18 cellular contexts compared by ENCODE assay signal in genomic region chr1:97384294-97384952, GRCh38.
DNase-seq lines count a peak whose midpoint lies in the region; ATAC-seq and TF ChIP-seq lines count a peak whose summit lies in the region.
"Had no signal": no experiment of that assay in that cellular context is flagged by ENCODE, and none has a peak within 500 bp of the region (broad histone marks: within the 10 kb centered on the region; RNA-seq: fewer than 3 reads in every experiment).

No MANE protein-coding gene starts in this region.

- H3K9ac ChIP-seq in adipocyte (ENCODE audit: low read length): no peak overlapping the region

- H3K27me3 Mint-ChIP-seq in activated naive CD8-positive, alpha-beta T cell treated with anti-CD3 and anti-CD28 coated beads, Interleukin-2, amount 50 U/mL, for 24 hours: no peaks in the 10 kb centered on the region

- DNase-seq in right cardiac atrium (no peak), right atrium auricular region (ENCODE audit: low spot score) (no peak), adipocyte (ENCODE audit: low read depth) (peak; percentile 71), glomerular visceral epithelial cell (ENCODE audit: extremely low spot score) (peak; percentile 70), DMS79 (lab: John Stamatoyannopoulos, UW) (no peak)
- DNase-seq in activated naive CD8-positive, alpha-beta T cell treated with anti-CD3 and anti-CD28 coated beads, Interleukin-2, amount 50 U/mL, for 24 hours: no peak
- DNase-seq: activated CD4-positive, alpha-beta T cell treated with anti-CD3 and anti-CD28 coated beads, Interleukin-2, amount 50 U/mL, for 1 hour; activated gamma-delta T cell treated with Interleukin-2 at 50 U/mL for 16 hours; AML-193; dorsolateral prefrontal cortex; head of caudate nucleus; midbrain; NCI-H1436; NCI-H774; right lobe of liver had no signal

- intact Hi-C loops in right cardiac atrium (cut with DNase I): no loop called here

- no peak overlapping the region for H3K4me3 Mint-ChIP-seq in activated naive CD8-positive, alpha-beta T cell treated with anti-CD3 and anti-CD28 coated beads, Interleukin-2, amount 50 U/mL, for 24 hours

- no peaks in the 10 kb centered on the region for H3K9me3 Mint-ChIP-seq in activated naive CD8-positive, alpha-beta T cell treated with anti-CD3 and anti-CD28 coated beads, Interleukin-2, amount 50 U/mL, for 24 hours

- TF ChIP-seq CTCF in right atrium auricular region (IDR thresholded peaks at IDR 0.05): no peak

- no peaks in the 10 kb centered on the region for H3K27me3 ChIP-seq in right cardiac atrium (ENCODE audit: control insufficient read depth, insufficient read depth)
- H3K27me3 ChIP-seq in right atrium auricular region: no peaks in the 10 kb centered on the region
- H3K27me3 ChIP-seq in adipocyte (replicated peaks; ENCODE audit: control insufficient read depth, insufficient read depth, low read length): no peaks in the 10 kb centered on the region
- H3K27me3 ChIP-seq: dorsolateral prefrontal cortex, right lobe of liver, tibial nerve had no signal

- H3K9me3 ChIP-seq in right cardiac atrium (ENCODE audit: control insufficient read depth, low read length) (no peaks in the 10 kb centered on the region), right atrium auricular region (no peaks in the 10 kb centered on the region), adipocyte (ENCODE audit: control insufficient read depth, low read length) (no peaks in the 10 kb centered on the region)
- H3K9me3 ChIP-seq: right lobe of liver, tibial nerve had no signal

- H3K27ac ChIP-seq in right cardiac atrium (ENCODE audit: low read length): no peak overlapping the region
- H3K27ac ChIP-seq in right atrium auricular region: no peak overlapping the region
- H3K27ac ChIP-seq: dorsolateral prefrontal cortex, right lobe of liver, tibial nerve had no signal

- peaks cover 2% of the 10 kb centered on the region for H3K4me1 ChIP-seq in right cardiac atrium (ENCODE audit: control insufficient read depth, insufficient read depth, low read length)
- no peaks in the 10 kb centered on the region for H3K4me1 ChIP-seq in right atrium auricular region
- H3K4me1 ChIP-seq in adipocyte (ENCODE audit: control insufficient read depth, insufficient read depth, low read length): peaks cover 11% of the 10 kb centered on the region
- H3K4me1 ChIP-seq: right lobe of liver, tibial nerve had no signal

- H3K27ac Mint-ChIP-seq in activated naive CD8-positive, alpha-beta T cell treated with anti-CD3 and anti-CD28 coated beads, Interleukin-2, amount 50 U/mL, for 24 hours: no peak overlapping the region

- H3K4me3 ChIP-seq in right cardiac atrium (ENCODE audit: low read length): no peak overlapping the region
- no peak overlapping the region for H3K4me3 ChIP-seq in right atrium auricular region
- peak overlapping the region; percentile 6 for H3K4me3 ChIP-seq in adipocyte (ENCODE audit: low read length)
- H3K4me3 ChIP-seq: dorsolateral prefrontal cortex, right lobe of liver, tibial nerve had no signal

- 63% methylated on average over 5 of the region's 5 CpGs for WGBS in right cardiac atrium

- ATAC-seq in right cardiac atrium: peak; percentile 49 to 50
- no peak for ATAC-seq in HG02623 (IDR thresholded peaks at IDR 0.05; ENCODE audit: unreplicated experiment)
- ATAC-seq in activated naive CD8-positive, alpha-beta T cell treated with anti-CD3 and anti-CD28 coated beads, Interleukin-2, amount 50 U/mL, for 24 hours: no peak
- ATAC-seq in GM18873 (IDR thresholded peaks at IDR 0.05; ENCODE audit: low FRiP score, unreplicated experiment): no peak
- ATAC-seq: right lobe of liver had no signal

- peaks cover 5% of the 10 kb centered on the region for H3K36me3 Mint-ChIP-seq in activated naive CD8-positive, alpha-beta T cell treated with anti-CD3 and anti-CD28 coated beads, Interleukin-2, amount 50 U/mL, for 24 hours (ENCODE audit: low read depth)

- H3K36me3 ChIP-seq in right atrium auricular region (no peaks in the 10 kb centered on the region), adipocyte (ENCODE audit: control insufficient read depth, insufficient read depth, low read length, severe bottlenecking) (no peaks in the 10 kb centered on the region)
- H3K36me3 ChIP-seq: right lobe of liver, tibial nerve had no signal

- no peaks in the 10 kb centered on the region for H3K4me1 Mint-ChIP-seq in activated naive CD8-positive, alpha-beta T cell treated with anti-CD3 and anti-CD28 coated beads, Interleukin-2, amount 50 U/mL, for 24 hours

Comparison
In these comparisons a context has a peak if more than half of its experiments do, and no peak if none do; other contexts are left out.
1. ATAC-seq: peak in right cardiac atrium (2 of 2); none in HG02623 (single experiment), activated naive CD8-positive, alpha-beta T cell treated with anti-CD3 and anti-CD28 coated beads, Interleukin-2, amount 50 U/mL, for 24 hours (single experiment) and GM18873 (single experiment).
2. DNase-seq: peak in adipocyte (single experiment) and glomerular visceral epithelial cell (single experiment); none in right cardiac atrium (0 of 3), right atrium auricular region (single experiment), activated naive CD8-positive, alpha-beta T cell treated with anti-CD3 and anti-CD28 coated beads, Interleukin-2, amount 50 U/mL, for 24 hours (single experiment) and DMS79 (single experiment).